Comparison of ENCODE assay signal across 21 cellular contexts in the genomic region with DNA sequence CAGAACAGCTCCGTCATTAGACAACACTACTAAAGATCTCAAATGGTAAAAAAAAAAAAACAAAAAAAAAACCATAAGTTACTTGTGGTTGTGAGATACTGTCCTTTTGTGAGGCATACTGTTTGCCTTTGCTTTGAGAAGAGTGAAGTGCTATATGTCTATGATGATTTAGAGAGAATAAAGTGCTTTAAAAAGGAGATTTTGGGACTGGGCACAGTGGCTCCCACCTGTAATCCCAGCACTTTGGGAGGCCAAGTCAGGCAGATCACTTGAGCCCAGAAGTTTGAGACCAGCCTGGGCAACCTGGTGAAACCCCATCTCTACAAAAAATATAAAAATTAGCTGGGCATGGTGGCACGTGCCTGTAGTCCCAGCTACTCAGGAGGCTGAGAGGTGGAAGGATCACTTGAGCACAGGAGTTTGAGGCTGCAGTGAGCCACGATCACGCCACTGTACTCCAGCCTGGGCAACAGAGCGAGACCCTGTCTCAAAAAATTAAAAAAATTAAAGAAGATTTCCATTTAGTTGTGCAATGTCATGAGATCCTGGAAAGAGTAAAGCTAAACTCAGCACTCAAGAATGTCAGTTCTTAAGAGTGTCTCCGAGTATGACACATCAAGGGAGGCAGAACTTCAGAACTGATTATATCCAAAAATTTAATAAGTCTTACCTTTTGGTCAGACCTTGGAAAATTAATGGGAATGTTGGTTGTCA.
DNase-seq lines count a peak whose midpoint lies in the region; ATAC-seq, FAIRE-seq and TF ChIP-seq lines count a peak whose summit lies in the region.
"Had no signal": no experiment of that assay in that cellular context is flagged by ENCODE, and none has a peak within 500 bp of the region (broad histone marks: within the 10 kb centered on the region; RNA-seq: fewer than 3 reads in every experiment).

No MANE protein-coding gene starts in this region.

- H2AFZ ChIP-seq in smooth muscle cell (ENCODE audit: low read depth), result no peak overlapping the region

- peak overlapping the region; percentile 55 for H3K9ac ChIP-seq in smooth muscle cell (ENCODE audit: low read depth)

- peaks cover 34% of the 10 kb centered on the region for H3F3A ChIP-seq in smooth muscle cell (ENCODE audit: low read depth)

- intact Hi-C loops in left cardiac atrium (cut with DNase I), result no loop called here

- H3K36me3 ChIP-seq in smooth muscle cell (ENCODE audit: low read depth), result no peaks in the 10 kb centered on the region
- H3K36me3 ChIP-seq: BE2C, gastrocnemius medialis, transverse colon had no signal

- H3K27ac ChIP-seq in smooth muscle cell (ENCODE audit: low read depth), result peak overlapping the region; percentile 93
- H3K27ac ChIP-seq: gastrocnemius medialis, lower lobe of right lung, transverse colon had no signal

- H4K20me1 ChIP-seq in smooth muscle cell (ENCODE audit: low read depth), result no peaks in the 10 kb centered on the region

- H3K9me3 ChIP-seq in smooth muscle cell (replicated peaks; ENCODE audit: low read depth), result no peaks in the 10 kb centered on the region
- H3K9me3 ChIP-seq: BE2C, gastrocnemius medialis, lower lobe of right lung, transverse colon had no signal

- DNase-seq in HCEC 1CT (peak; percentile 22), amniotic epithelial cell (ENCODE audit: low read depth) (peak; percentile 66), fibroblast of pulmonary artery (ENCODE audit: low read depth) (peak; percentile 21), smooth muscle cell (lab: John Stamatoyannopoulos, UW; ENCODE audit: unreplicated experiment) (no peak), left cardiac atrium (no peak), RCC 7860 (ENCODE audit: low spot score) (no peak)
- DNase-seq in stimulated activated CD8-positive, alpha-beta memory T cell treated with anti-CD3 and anti-CD28 coated beads, Interleukin-4, amount 100 ng/mL, for 48 hours, result no peak
- DNase-seq: activated CD8-positive, alpha-beta T cell treated with anti-CD3 and anti-CD28 coated beads for 36 hours; activated effector memory CD4-positive, alpha-beta T cell treated with anti-CD3 and anti-CD28 coated beads, Interleukin-2, amount 50 U/mL, for 16 hours; activated T-cell treated with anti-CD3 and anti-CD28 coated beads for 4 hours; BE2C; dermis blood vessel endothelial cell; DMS79 treated with DMSO at 0.1 percent for 48 hours; gastrocnemius medialis; KBM-7; lower lobe of right lung; NCI-H1694 treated with DMSO at 0.1 percent for 48 hours; stimulated activated CD4-positive, alpha-beta T cell treated with anti-CD3 and anti-CD28 coated beads, Interleukin-4, amount 100 ng/mL, for 1 hour; transverse colon had no signal

- no peak for ATAC-seq in left cardiac atrium
- no peak for ATAC-seq in HG03520 (IDR thresholded peaks at IDR 0.05; ENCODE audit: unreplicated experiment)
- ATAC-seq: activated CD8-positive, alpha-beta T cell treated with anti-CD3 and anti-CD28 coated beads for 36 hours; gastrocnemius medialis; lower lobe of right lung had no signal

- peaks cover 27% of the 10 kb centered on the region for H3K4me1 ChIP-seq in smooth muscle cell (ENCODE audit: low read depth)
- H3K4me1 ChIP-seq: BE2C, lower lobe of right lung had no signal

- FAIRE-seq in RCC 7860 (lab: Jason Lieb, UNC), result no peak
- FAIRE-seq: keratinocyte had no signal

- H3K27me3 ChIP-seq in smooth muscle cell (ENCODE audit: low read depth), result no peaks in the 10 kb centered on the region
- H3K27me3 ChIP-seq: gastrocnemius medialis, transverse colon had no signal

- no peak overlapping the region for H3K4me3 ChIP-seq in fibroblast of pulmonary artery (replicated peaks; ENCODE audit: low read depth, low read length)
- no peak overlapping the region for H3K4me3 ChIP-seq in smooth muscle cell
- H3K4me3 ChIP-seq: gastrocnemius medialis, lower lobe of right lung, transverse colon had no signal

- 54% methylated on average over 6 of the region's 6 CpGs for WGBS in smooth muscle cell (ENCODE audit: low lambda C conversion rate)

- TF ChIP-seq CTCF in fibroblast of pulmonary artery (IDR thresholded peaks at IDR 0.05; ENCODE audit: low read length, missing control alignments), result no peak
- TF ChIP-seq CTCF in smooth muscle cell (IDR thresholded peaks at IDR 0.05; ENCODE audit: borderline replicate concordance, insufficient read depth, poor library complexity, severe bottlenecking), result no peak

- H3K79me2 ChIP-seq in smooth muscle cell (ENCODE audit: low read depth), result peaks cover 9% of the 10 kb centered on the region

- H3K4me2 ChIP-seq in smooth muscle cell, result peak overlapping the region; percentile 60

Comparison
In these comparisons a context has a peak if more than half of its experiments do, and no peak if none do; other contexts are left out.
1. DNase-seq: peak in HCEC 1CT (single experiment), amniotic epithelial cell (single experiment) and fibroblast of pulmonary artery (single experiment); none in smooth muscle cell (single experiment), stimulated activated CD8-positive, alpha-beta memory T cell treated with anti-CD3 and anti-CD28 coated beads, Interleukin-4, amount 100 ng/mL, for 48 hours (single experiment), left cardiac atrium (single experiment) and RCC 7860 (single experiment).